In genomic region chr5:59838067-59838466, GRCh38 we compare ENCODE assay signal across 13 cellular contexts. TPM values are rescaled to one million over a fixed set of nuclear protein-coding genes. Genes with fewer than 3 reads are reported as not detected.
DNase-seq lines count a peak whose midpoint lies in the region; TF ChIP-seq lines count a peak whose summit lies in the region.
"Had no signal": no experiment of that assay in that cellular context is flagged by ENCODE, and none has a peak within 500 bp of the region (broad histone marks: within the 10 kb centered on the region; RNA-seq: fewer than 3 reads in every experiment).

No MANE protein-coding gene starts in this region.

- H3K27me3 ChIP-seq in mesendoderm (ENCODE audit: insufficient read depth, low read length, poor library complexity), result no peaks in the 10 kb centered on the region
- no peaks in the 10 kb centered on the region for H3K27me3 ChIP-seq in smooth muscle cell (ENCODE audit: low read depth)

- no peaks in the 10 kb centered on the region for H3K79me2 ChIP-seq in mesendoderm (ENCODE audit: control insufficient read depth, insufficient read depth, low read length)
- no peaks in the 10 kb centered on the region for H3K79me2 ChIP-seq in smooth muscle cell (ENCODE audit: low read depth)

- H3K56ac ChIP-seq in mesendoderm (ENCODE audit: low read length), result no peak overlapping the region

- no peak overlapping the region for H2BK15ac ChIP-seq in mesendoderm (replicated peaks; ENCODE audit: low read depth)

- intact Hi-C loops in activated CD4-positive, alpha-beta T cell treated with anti-CD3 and anti-CD28 coated beads, Interleukin-2, amount 10 ng/mL, durations not matched to agents 24 days and 14 days (cut with micrococcal nuclease), result no loop called here

- H3K9me3 Mint-ChIP-seq in activated CD4-positive, alpha-beta T cell treated with anti-CD3 and anti-CD28 coated beads, Interleukin-2, amount 10 ng/mL, durations not matched to agents 24 days and 14 days, result no peaks in the 10 kb centered on the region
- H3K9me3 Mint-ChIP-seq: CD8-positive, alpha-beta T cell; H9 had no signal

- no peaks in the 10 kb centered on the region for H3K36me3 Mint-ChIP-seq in activated CD4-positive, alpha-beta T cell treated with anti-CD3 and anti-CD28 coated beads, Interleukin-2, amount 10 ng/mL, durations not matched to agents 24 days and 14 days (ENCODE audit: low read depth)
- H3K36me3 Mint-ChIP-seq: CD4-positive, CD25-positive, alpha-beta regulatory T cell; CD8-positive, alpha-beta T cell had no signal

- no peak overlapping the region for H2AK5ac ChIP-seq in mesendoderm (ENCODE audit: low read length)

- H3K9ac ChIP-seq in mesendoderm (ENCODE audit: low read length) (no peak overlapping the region), smooth muscle cell (ENCODE audit: low read depth) (no peak overlapping the region)
- H3K9ac ChIP-seq: GM23248 had no signal

- no peak overlapping the region for H4K8ac ChIP-seq in mesendoderm (ENCODE audit: low read depth, low read length)

- H3K4ac ChIP-seq in mesendoderm (ENCODE audit: low read depth, low read length), result no peak overlapping the region

- no peaks in the 10 kb centered on the region for H3K79me1 ChIP-seq in mesendoderm (ENCODE audit: low read length)

- no peaks in the 10 kb centered on the region for H3K36me3 ChIP-seq in mesendoderm (ENCODE audit: control insufficient read depth, insufficient read depth, low read length)
- H3K36me3 ChIP-seq in smooth muscle cell (ENCODE audit: low read depth), result no peaks in the 10 kb centered on the region

- peaks cover 6% of the 10 kb centered on the region for H3K27me3 Mint-ChIP-seq in activated CD4-positive, alpha-beta T cell treated with anti-CD3 and anti-CD28 coated beads, Interleukin-2, amount 10 ng/mL, durations not matched to agents 24 days and 14 days
- H3K27me3 Mint-ChIP-seq: CD4-positive, CD25-positive, alpha-beta regulatory T cell had no signal

- H2BK5ac ChIP-seq in mesendoderm (ENCODE audit: low read length), result no peak overlapping the region

- H3K4me3 ChIP-seq in mesendoderm (ENCODE audit: low read length), result no peak overlapping the region
- no peak overlapping the region for H3K4me3 ChIP-seq in smooth muscle cell
- H3K4me3 ChIP-seq: GM23248 had no signal

- no peak overlapping the region for H2BK120ac ChIP-seq in mesendoderm (ENCODE audit: low read depth, low read length)

- no peak overlapping the region for H3K4me2 ChIP-seq in mesendoderm (ENCODE audit: low read length)
- H3K4me2 ChIP-seq in smooth muscle cell, result no peak overlapping the region

- peaks cover 5% of the 10 kb centered on the region for H3F3A ChIP-seq in smooth muscle cell (ENCODE audit: low read depth)

- no peak overlapping the region for H3K27ac Mint-ChIP-seq in activated CD4-positive, alpha-beta T cell treated with anti-CD3 and anti-CD28 coated beads, Interleukin-2, amount 10 ng/mL, durations not matched to agents 24 days and 14 days
- H3K27ac Mint-ChIP-seq: CD4-positive, CD25-positive, alpha-beta regulatory T cell; CD8-positive, alpha-beta T cell; H9 had no signal

- H3K18ac ChIP-seq in mesendoderm (ENCODE audit: low read length), result no peak overlapping the region

- no peak overlapping the region for H3K23ac ChIP-seq in mesendoderm (ENCODE audit: low read length)

- no peak overlapping the region for H2AFZ ChIP-seq in smooth muscle cell (ENCODE audit: low read depth)
- H2AFZ ChIP-seq: GM23248 had no signal

- no peaks in the 10 kb centered on the region for H3K4me1 ChIP-seq in mesendoderm (ENCODE audit: control insufficient read depth, low read depth, low read length)
- peaks cover 6% of the 10 kb centered on the region for H3K4me1 ChIP-seq in smooth muscle cell (ENCODE audit: low read depth)

- no peak overlapping the region for H3K27ac ChIP-seq in mesendoderm (ENCODE audit: low read depth, low read length)
- no peak overlapping the region for H3K27ac ChIP-seq in smooth muscle cell (ENCODE audit: low read depth)
- H3K27ac ChIP-seq: GM23248 had no signal

- H3K9me3 ChIP-seq in smooth muscle cell (replicated peaks; ENCODE audit: low read depth), result no peaks in the 10 kb centered on the region
- H3K9me3 ChIP-seq: Caco-2 had no signal

- no peak overlapping the region for H4K5ac ChIP-seq in mesendoderm (ENCODE audit: low read length)

- DNase-seq in activated CD4-positive, alpha-beta T cell treated with anti-CD3 and anti-CD28 coated beads, Interleukin-2, amount 10 ng/mL, durations not matched to agents 24 days and 14 days, result peak; percentile 28
- DNase-seq in activated CD4-positive, alpha-beta T cell treated with anti-CD3 and anti-CD28 coated beads, Interleukin-2, amount 50 U/mL, for 4 hours, result no peak
- peak; percentile 85 for DNase-seq in NCI-H69 (lab: John Stamatoyannopoulos, UW)
- DNase-seq in mesendoderm, result peak; percentile 15
- DNase-seq in smooth muscle cell (lab: John Stamatoyannopoulos, UW; ENCODE audit: unreplicated experiment), result no peak
- no peak for DNase-seq in NCI-H2081 treated with DMSO at 0.1 percent for 48 hours (lab: John Stamatoyannopoulos, UW)
- DNase-seq: C1 segment of cervical spinal cord; Caco-2; CD4-positive, CD25-positive, alpha-beta regulatory T cell; CD8-positive, alpha-beta T cell; DND-41; GM23248; H9 had no signal

- no peak for TF ChIP-seq CTCF in smooth muscle cell (IDR thresholded peaks at IDR 0.05; ENCODE audit: borderline replicate concordance, insufficient read depth, poor library complexity, severe bottlenecking)

- no peak overlapping the region for H3K4me3 Mint-ChIP-seq in activated CD4-positive, alpha-beta T cell treated with anti-CD3 and anti-CD28 coated beads, Interleukin-2, amount 10 ng/mL, durations not matched to agents 24 days and 14 days
- H3K4me3 Mint-ChIP-seq: CD4-positive, CD25-positive, alpha-beta regulatory T cell; CD8-positive, alpha-beta T cell; H9 had no signal

- no peaks in the 10 kb centered on the region for H4K20me1 ChIP-seq in smooth muscle cell (ENCODE audit: low read depth)

- WGBS in mesendoderm (ENCODE audit: extremely low coverage, insufficient coverage, low lambda C conversion rate), result no CpG with 5 or more reads among the region's 2 CpGs
- WGBS in smooth muscle cell (ENCODE audit: low lambda C conversion rate), result 66% methylated on average over 2 of the region's 2 CpGs

- H3K4me1 Mint-ChIP-seq in activated CD4-positive, alpha-beta T cell treated with anti-CD3 and anti-CD28 coated beads, Interleukin-2, amount 10 ng/mL, durations not matched to agents 24 days and 14 days, result no peaks in the 10 kb centered on the region
- H3K4me1 Mint-ChIP-seq: CD4-positive, CD25-positive, alpha-beta regulatory T cell had no signal

RNA-seq across cellular contexts. Expression of gene PDE4D, which starts 55.5 kb away (rescaled TPM):
- total RNA-seq in activated CD4-positive, alpha-beta T cell treated with anti-CD3 and anti-CD28 coated beads, Interleukin-2, amount 10 ng/mL, durations not matched to agents 24 days and 14 days, result 47.7 and 50.1 TPM in 2 replicates
- polyA plus RNA-seq in mesendoderm (2013, experiment 1 of 2), result 2.5 TPM
- polyA plus RNA-seq in mesendoderm (2013, experiment 2 of 2), result 2.5 TPM
- total RNA-seq in smooth muscle cell, result 61.0 and 71.6 TPM in 2 replicates
- 16.3 and 16.4 TPM in 2 replicates for polyA plus RNA-seq in smooth muscle cell

Comparison
In these comparisons a context has a peak if more than half of its experiments do, and no peak if none do; other contexts are left out.
1. DNase-seq: peak in activated CD4-positive, alpha-beta T cell treated with anti-CD3 and anti-CD28 coated beads, Interleukin-2, amount 10 ng/mL, durations not matched to agents 24 days and 14 days (single experiment), NCI-H69 (single experiment) and mesendoderm (single experiment); none in activated CD4-positive, alpha-beta T cell treated with anti-CD3 and anti-CD28 coated beads, Interleukin-2, amount 50 U/mL, for 4 hours (0 of 2), smooth muscle cell (single experiment) and NCI-H2081 treated with DMSO at 0.1 percent for 48 hours (single experiment).